Comparison of ENCODE assay signal across 8 cellular contexts in the genomic region with DNA sequence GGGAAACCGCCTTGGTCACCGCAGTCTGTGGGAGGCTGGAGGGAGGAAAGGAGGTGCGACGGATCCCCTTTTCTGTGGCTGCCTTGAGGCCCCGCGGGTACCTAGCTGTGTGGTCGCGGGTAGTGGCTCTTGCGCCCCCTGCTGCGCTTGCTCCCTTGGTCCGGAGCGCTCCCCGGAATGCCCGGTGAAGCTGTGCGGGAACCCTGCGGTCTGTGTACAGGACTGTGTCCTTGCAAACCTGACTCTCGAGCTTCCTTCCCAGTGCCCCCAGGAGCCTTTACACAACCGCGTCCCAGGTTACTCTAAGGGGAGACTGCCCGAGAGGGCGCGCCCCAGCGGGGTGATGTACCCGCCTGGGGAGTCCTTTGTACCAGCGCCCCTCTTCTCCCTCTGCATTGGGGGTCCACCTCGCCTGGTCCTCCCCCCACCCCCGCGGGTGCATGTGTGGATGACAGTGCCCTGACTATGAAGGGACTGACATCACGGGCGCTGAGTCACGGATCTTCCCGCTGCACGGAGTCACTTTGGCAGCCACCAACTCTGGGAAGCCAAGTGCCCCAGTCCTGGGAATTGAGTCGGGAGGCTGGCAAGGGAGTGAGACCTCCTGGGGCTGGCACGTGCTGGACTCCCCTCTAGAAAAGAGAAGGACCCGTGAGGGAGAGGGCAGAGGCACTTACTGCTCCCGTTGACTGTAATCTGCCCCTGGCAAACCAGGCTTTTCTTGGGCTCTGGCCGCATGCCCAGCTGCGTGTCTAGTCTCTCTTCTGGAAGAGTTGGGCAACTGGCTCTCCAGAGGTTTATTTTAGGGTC. TPM values are rescaled to one million over a fixed set of nuclear protein-coding genes. Genes with fewer than 3 reads are reported as not detected.
A peak's percentile ranks its signal among the peaks of the same experiment; 100 is the strongest.
DNase-seq lines count a peak whose midpoint lies in the region; ATAC-seq and TF ChIP-seq lines count a peak whose summit lies in the region.

No MANE protein-coding gene starts in this region.

- H3K36me3 ChIP-seq in body of pancreas (replicated peaks in 1 of 2; ENCODE audit: insufficient read depth in 1 of 2, low read depth in 2 of 2): no peaks in the 10 kb centered on the region
- no peaks in the 10 kb centered on the region for H3K36me3 ChIP-seq in iPS-20b (ENCODE audit: insufficient read depth, low read depth, low read length)
- H3K36me3 ChIP-seq in skeletal muscle tissue (ENCODE audit: control insufficient read depth in 3 of 3, insufficient read depth in 3 of 3, low read length in 3 of 3): peaks cover 0 to 6% (median 0%) of the 10 kb centered on the region in 3 donors

- ATAC-seq in HG03280 (IDR thresholded peaks at IDR 0.05; ENCODE audit: unreplicated experiment) (peak; percentile 16), T-helper 17 cell (peak; percentile 3), body of pancreas (peak; percentile 60)

- peak; percentile 9 for DNase-seq in DMS79 treated with DMSO at 0.1 percent for 48 hours (lab: John Stamatoyannopoulos, UW)
- no peak for DNase-seq in DMS79 (lab: John Stamatoyannopoulos, UW)
- DNase-seq in T-helper 17 cell: peak in 2 of 3 donors; percentile 41 to 56
- peak; percentile 67 to 80 (median 78) for DNase-seq in body of pancreas
- DNase-seq in HPDE6-E6E7 (ENCODE audit: extremely low spot score): no peak

- peak overlapping the region; percentile 80 to 96 (median 88) for H3K27ac ChIP-seq in body of pancreas
- no peak overlapping the region for H3K27ac ChIP-seq in iPS-20b (ENCODE audit: low read length)
- peak overlapping the region; percentile 96 for H3K27ac ChIP-seq in skeletal muscle tissue (ENCODE audit: low read depth, low read length)

- 2 to 3% methylated on average over 12 to 39 of the region's 39 CpGs for WGBS in body of pancreas, 2 donors

- H3K27ac Mint-ChIP-seq in T-helper 17 cell: peak overlapping the region; percentile 98

- peaks cover 64% of the 10 kb centered on the region for H3K4me1 Mint-ChIP-seq in T-helper 17 cell

- H3K9ac ChIP-seq in iPS-20b (ENCODE audit: low read depth, low read length) (no peak overlapping the region), skeletal muscle tissue (ENCODE audit: low read depth in 1 of 3, low read length in 3 of 3) (peak overlapping the region; percentile 95 to 100 (median 98))

- intact Hi-C loops in body of pancreas (cut with DNase I): loop anchor here (2.0 kb wide), 1 partner anchor 17 kb away; no protein-coding TSS in a partner anchor

- H3K27me3 ChIP-seq in body of pancreas: no peaks in the 10 kb centered on the region
- peaks cover 53% of the 10 kb centered on the region for H3K27me3 ChIP-seq in iPS-20b (ENCODE audit: insufficient read depth, low read length)
- no peaks in the 10 kb centered on the region for H3K27me3 ChIP-seq in skeletal muscle tissue (ENCODE audit: control insufficient read depth in 3 of 3, insufficient read depth in 3 of 3, low read length in 3 of 3)

- H3K9me3 ChIP-seq in T-helper 17 cell (ENCODE audit: control insufficient read depth, low read length, poor library complexity, severe bottlenecking): no peaks in the 10 kb centered on the region
- H3K9me3 ChIP-seq in body of pancreas: no peaks in the 10 kb centered on the region
- H3K9me3 ChIP-seq in iPS-20b (ENCODE audit: insufficient read depth, low read depth, low read length): no peaks in the 10 kb centered on the region
- H3K9me3 ChIP-seq in skeletal muscle tissue (ENCODE audit: control insufficient read depth in 3 of 3, low read length in 3 of 3): no peaks in the 10 kb centered on the region

- peaks cover 5% of the 10 kb centered on the region for H3K36me3 Mint-ChIP-seq in T-helper 17 cell (ENCODE audit: low read depth)

- H3K4me1 ChIP-seq in body of pancreas: peaks cover 39% of the 10 kb centered on the region
- H3K4me1 ChIP-seq in iPS-20b (ENCODE audit: insufficient read depth, low read length): no peaks in the 10 kb centered on the region
- peaks cover 53 to 64% (median 57%) of the 10 kb centered on the region in 3 donors for H3K4me1 ChIP-seq in skeletal muscle tissue (ENCODE audit: control insufficient read depth in 3 of 3, insufficient read depth in 3 of 3, low read length in 3 of 3)

- H3K4me3 Mint-ChIP-seq in T-helper 17 cell: peak overlapping the region; percentile 98

- TF ChIP-seq CTCF in body of pancreas (IDR thresholded peaks at IDR 0.05): peak; percentile 12 to 63 (median 50)

- TF ChIP-seq POLR2A in body of pancreas (IDR thresholded peaks at IDR 0.05): no peak

- H3K4me3 ChIP-seq in body of pancreas (peak overlapping the region; percentile 35 to 64), iPS-20b (ENCODE audit: low read length) (peak overlapping the region; percentile 61), skeletal muscle tissue (ENCODE audit: low read length in 3 of 3) (peak overlapping the region; percentile 86 to 96 (median 91))

- H3K27me3 Mint-ChIP-seq in T-helper 17 cell: no peaks in the 10 kb centered on the region

RNA-seq across cellular contexts. Expression of a gene that starts 0.8 kb away (rescaled TPM):
- 10 to 100 TPM; 72.8 to 79.0 TPM for total RNA-seq in T-helper 17 cell
- 10 to 100 TPM in 1 of 2 donors, 1 to 10 TPM in 1; 5.9 to 13.5 TPM for total RNA-seq in body of pancreas
- 5.2 TPM for total RNA-seq in skeletal muscle tissue

Comparison
In these comparisons a context has a peak if more than half of its experiments do, and no peak if none do; other contexts are left out.
1. DNase-seq: peak in DMS79 treated with DMSO at 0.1 percent for 48 hours (single experiment), T-helper 17 cell (2 of 3) and body of pancreas (4 of 4); none in DMS79 (single experiment) and HPDE6-E6E7 (single experiment).
2. ATAC-seq: peak in every context shown above with its lines; median percentile 60 in body of pancreas; 16 in HG03280; 3 in T-helper 17 cell.
3. RNA of a gene that starts 0.8 kb away (total RNA-seq): 72.8 to 79.0 TPM in T-helper 17 cell; 5.9 to 13.5 TPM in body of pancreas and 5.2 TPM in skeletal muscle tissue (single experiment); every median in the first group is over 4 times any median in the second.
4. Peak in every context shown above with its lines, with median percentiles within 50 percentile points of each other: H3K4me3 ChIP-seq.